Comparison of ENCODE assay signal across 21 cellular contexts in the genomic region with DNA sequence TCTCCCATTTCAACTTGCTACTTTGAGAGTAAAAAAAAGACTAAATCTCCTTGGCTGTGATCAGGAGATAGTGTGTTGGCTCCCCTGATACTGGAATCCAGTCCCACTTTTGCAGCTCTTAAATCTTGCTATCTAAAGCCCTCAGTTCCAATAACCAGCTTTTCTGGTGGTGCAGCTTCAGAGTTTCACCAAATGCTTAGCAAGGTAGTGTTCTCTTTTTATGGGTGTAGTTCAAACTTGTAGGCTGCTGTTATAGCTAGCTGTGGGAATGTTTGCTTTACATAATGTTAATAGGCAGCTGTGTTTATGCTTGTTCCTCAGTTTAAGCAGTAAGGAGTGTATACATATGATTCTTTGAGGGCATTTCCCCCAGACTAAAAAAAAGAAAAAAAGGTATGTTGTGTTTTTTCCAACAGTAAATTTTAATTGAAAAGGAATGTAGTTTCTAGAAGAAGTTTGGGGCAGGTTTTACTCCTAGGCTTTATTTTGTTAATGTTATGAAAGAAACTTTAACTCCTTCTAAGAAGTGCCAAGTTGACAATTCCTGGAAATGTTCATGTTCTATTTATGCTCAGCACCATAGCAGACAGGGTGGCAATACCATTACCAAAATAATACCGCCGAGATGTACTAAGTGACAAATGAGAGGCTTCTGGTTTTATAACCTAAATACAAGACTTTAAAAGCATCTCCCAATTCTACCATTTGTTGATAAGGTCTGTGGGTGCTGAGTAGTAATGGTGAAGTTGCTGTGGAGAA. TPM values are rescaled to one million over a fixed set of nuclear protein-coding genes. Genes with fewer than 3 reads are reported as not detected.
DNase-seq lines count a peak whose midpoint lies in the region; ATAC-seq and TF ChIP-seq lines count a peak whose summit lies in the region.
"Had no signal": no experiment of that assay in that cellular context is flagged by ENCODE, and none has a peak within 500 bp of the region (broad histone marks: within the 10 kb centered on the region; RNA-seq: fewer than 3 reads in every experiment).

No MANE protein-coding gene starts in this region.

- TF ChIP-seq POLR2A in sigmoid colon (IDR thresholded peaks at IDR 0.05) (no peak), Peyer's patch (IDR thresholded peaks at IDR 0.05) (no peak)

- no peaks in the 10 kb centered on the region for H3K9me3 ChIP-seq in sigmoid colon
- H3K9me3 ChIP-seq in Peyer's patch, result no peaks in the 10 kb centered on the region
- H3K9me3 ChIP-seq: tibial artery had no signal

- H3K4me3 ChIP-seq in LNCaP clone FGC (ENCODE audit: low read depth, low read length) (no peak overlapping the region), sigmoid colon (no peak overlapping the region), Peyer's patch (no peak overlapping the region)
- H3K4me3 ChIP-seq: dorsolateral prefrontal cortex, heart left ventricle, lung, tibial artery had no signal

- TF ChIP-seq EP300 in sigmoid colon (IDR thresholded peaks at IDR 0.05), result no peak

- peak; percentile 95 for ATAC-seq in esophagus mucosa
- ATAC-seq: heart left ventricle; stimulated activated memory B cell treated with anti-CD40 and anti-IgM and Interleukin-4, amounts not matched to agents 10 μg/mL and 1 μg/mL and 100 μg/mL, for 72 hours had no signal

- H3K36me3 ChIP-seq in sigmoid colon (no peaks in the 10 kb centered on the region), Peyer's patch (no peaks in the 10 kb centered on the region)
- H3K36me3 ChIP-seq: heart left ventricle had no signal

- H3K4me1 ChIP-seq in sigmoid colon (peaks cover 0 to 40% (median 28%) of the 10 kb centered on the region in 4 donors), Peyer's patch (no peaks in the 10 kb centered on the region)

- 70 to 73% methylated on average over 2 of the region's 2 CpGs for WGBS in sigmoid colon, 2 donors

- TF ChIP-seq CTCF in LNCaP clone FGC (IDR thresholded peaks at IDR 0.05; ENCODE audit: control insufficient read depth, extremely low read depth, insufficient read depth) (no peak), sigmoid colon (IDR thresholded peaks at IDR 0.05) (no peak), Peyer's patch (IDR thresholded peaks at IDR 0.05) (no peak), GM10266 (IDR thresholded peaks at IDR 0.05; ENCODE audit: control insufficient read depth, insufficient read depth, low read depth, missing control alignments) (no peak)

- intact Hi-C loops in sigmoid colon (cut with DNase I), result no loop called here

- DNase-seq in SIG-M5 treated with dmso at 0.1 percent for 504 hours (lab: John Stamatoyannopoulos, UW; ENCODE audit: unreplicated experiment) (peak; percentile 26), SIG-M5 (lab: John Stamatoyannopoulos, UW) (no peak), LNCaP clone FGC (ENCODE audit: low read depth) (peak; percentile 96), sigmoid colon (no peak), Peyer's patch (no peak), NCI-H774 (lab: John Stamatoyannopoulos, UW) (no peak), GM10266 (ENCODE audit: extremely low spot score) (no peak)
- DNase-seq: activated CD8-positive, alpha-beta memory T cell treated with anti-CD3 and anti-CD28 coated beads for 24 hours; C1 segment of cervical spinal cord; DMS79 treated with DMSO at 0.1 percent for 48 hours; dorsolateral prefrontal cortex; H7; heart left ventricle; NCI-H1694 treated with DMSO at 0.1 percent for 48 hours; NCI-H345; SHP77; stimulated activated CD4-positive, alpha-beta T cell treated with anti-CD3 and anti-CD28 coated beads, Interleukin-12 subunit alpha, Interleukin-12 subunit beta, amount 100 ng/mL, for 4 hours; tibial artery had no signal

- H3K27ac ChIP-seq in sigmoid colon, result peak overlapping the region in 3 of 4 donors; percentile 51 to 67 (median 61)
- no peak overlapping the region for H3K27ac ChIP-seq in Peyer's patch
- H3K27ac ChIP-seq: dorsolateral prefrontal cortex, tibial artery had no signal

- no peaks in the 10 kb centered on the region for H3K27me3 ChIP-seq in sigmoid colon
- H3K27me3 ChIP-seq in Peyer's patch, result no peaks in the 10 kb centered on the region
- H3K27me3 ChIP-seq: dorsolateral prefrontal cortex, heart left ventricle, tibial artery had no signal

RNA-seq across cellular contexts. Expression of a gene that starts 12.1 kb away (rescaled TPM):
- 22.5 TPM for total RNA-seq in esophagus mucosa
- total RNA-seq in sigmoid colon, result 10 to 100 TPM; 43.7 to 98.9 (median 61.0) TPM
- 10 to 100 TPM; 14.1 to 39.1 (median 27.0) TPM for polyA plus RNA-seq in sigmoid colon
- total RNA-seq in Peyer's patch, result 100 to 1,000 TPM in 1 of 4 donors, 10 to 100 TPM in 3; 66.3 to 128 (median 89.4) TPM

Comparison
In these comparisons a context has a peak if more than half of its experiments do, and no peak if none do; other contexts are left out.
1. DNase-seq: peak in SIG-M5 treated with dmso at 0.1 percent for 504 hours (single experiment) and LNCaP clone FGC (single experiment); none in SIG-M5 (single experiment), sigmoid colon (single experiment), Peyer's patch (0 of 3), NCI-H774 (single experiment) and GM10266 (single experiment).
2. H3K27ac ChIP-seq: peak in sigmoid colon (3 of 4); none in Peyer's patch (0 of 4).